ENCODE assay signal across 1 cellular context in genomic region chr21:32515869-32516268, GRCh38.
TF ChIP-seq lines count a peak whose summit lies in the region.

No MANE protein-coding gene starts in this region.

TF ChIP-seq in IMR-90, 13 proteins besides CTCF, POLR2A, EP300 and RAD21:
- TF ChIP-seq MAFK (IDR thresholded peaks at IDR 0.05; ENCODE audit: low read depth, low read length) (no peak), CEBPB (IDR thresholded peaks at IDR 0.05; ENCODE audit: low read depth, low read length) (peak; percentile 16; the same call in 1 of the 2 replicates), ELK1 (IDR thresholded peaks at IDR 0.05; ENCODE audit: borderline replicate concordance, low read depth, low read length) (no peak)
